ENCODE assay signal across 19 cellular contexts in the genomic region with DNA sequence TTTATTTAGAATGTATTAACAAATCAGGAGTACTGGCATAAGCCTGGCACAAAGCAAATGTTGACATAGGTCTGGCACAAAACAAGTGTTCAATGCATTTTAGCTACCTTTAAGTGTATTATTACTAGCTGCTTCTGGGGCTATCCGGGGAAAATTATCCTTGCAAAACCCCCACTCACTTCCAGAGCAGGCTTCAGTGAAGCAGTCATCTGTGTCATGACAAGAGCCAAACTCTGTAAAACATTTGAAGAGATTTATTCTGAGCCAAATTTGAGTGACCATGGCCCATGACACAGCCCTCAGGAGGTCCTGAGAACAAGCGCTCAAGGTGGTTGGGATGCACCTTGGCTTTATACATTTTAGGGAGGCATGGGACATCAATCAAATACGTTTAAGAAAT.
"Had no signal": no experiment of that assay in that cellular context is flagged by ENCODE, and none has a peak within 500 bp of the region (broad histone marks: within the 10 kb centered on the region; RNA-seq: fewer than 3 reads in every experiment).

No MANE protein-coding gene starts in this region.

- DNase-seq: KBM-7; MV-4-11; NCI-H1048; NCI-H1105; NCI-H1417; NCI-H1436 treated with DMSO at 0.1 percent for 48 hours; NCI-H1694; NCI-H187 treated with DMSO at 0.1 percent for 48 hours; NCI-H2029 treated with DMSO at 0.1 percent for 48 hours; NCI-H2227 treated with DMSO at 0.1 percent for 48 hours; NCI-H524 treated with DMSO at 0.1 percent for 48 hours; NCI-H69; NCI-H774; NK-92 treated with Interleukin-12 subunit alpha and Interleukin-12 subunit beta, amount 100 ng/mL, for 24 hours; PC-9; Peyer's patch; Right ventricle myocardium superior; RPMI8226; SIG-M5 had no signal
